8 cellular contexts compared by ENCODE assay signal in genomic region chr3:143118630-143119008, GRCh38. TPM values are rescaled to one million over a fixed set of nuclear protein-coding genes. Genes with fewer than 3 reads are reported as not detected.
DNase-seq lines count a peak whose midpoint lies in the region; ATAC-seq and TF ChIP-seq lines count a peak whose summit lies in the region.

No MANE protein-coding gene starts in this region.

- H3K4me1 Mint-ChIP-seq in central memory CD8-positive, alpha-beta T cell = peaks cover 6% of the 10 kb centered on the region
- H3K4me1 Mint-ChIP-seq in naive B cell = peaks cover 13 to 34% (median 26%) of the 10 kb centered on the region in 3 donors

- no peak for ATAC-seq in central memory CD8-positive, alpha-beta T cell (replicated peaks; ENCODE audit: extremely low read depth, poor library complexity, severe bottlenecking)
- ATAC-seq in naive B cell (ENCODE audit: low read depth in 2 of 2) (no peak), HG03196 (IDR thresholded peaks at IDR 0.05; ENCODE audit: unreplicated experiment) (no peak)

- H3K36me3 ChIP-seq in HUES6 (ENCODE audit: control insufficient read depth, insufficient read depth, low read length) = peaks cover 13% of the 10 kb centered on the region

- no peak for TF ChIP-seq CTCF in AG10803 (conservative IDR thresholded peaks at IDR 0.05; ENCODE audit: low read length)

- H3K4me1 ChIP-seq in HUES6 (ENCODE audit: control insufficient read depth, insufficient read depth, low read length) = peaks cover 9% of the 10 kb centered on the region; the same call in 1 of the 2 replicates

- peaks cover 18% of the 10 kb centered on the region for H3K27me3 ChIP-seq in HUES6 (ENCODE audit: control insufficient read depth, insufficient read depth, low read length)

- H3K27ac ChIP-seq in HUES6 (ENCODE audit: low read depth, low read length) = peak overlapping the region; percentile 1; the same call in 1 of the 2 replicates

- no peak for DNase-seq in AG10803 (ENCODE audit: low read depth)
- no peak for DNase-seq in central memory CD8-positive, alpha-beta T cell (ENCODE audit: low spot score in 2 of 2)
- DNase-seq in naive B cell = no peak
- no peak for DNase-seq in HT-29 (ENCODE audit: low spot score)
- DNase-seq in NCI-H526 treated with DMSO at 0.1 percent for 48 hours (lab: John Stamatoyannopoulos, UW) = no peak
- DNase-seq in RKO (ENCODE audit: low spot score) = no peak

- peak overlapping the region; percentile 90 for H3K4me3 ChIP-seq in AG10803 (ENCODE audit: low read length)
- H3K4me3 ChIP-seq in HUES6 (ENCODE audit: low read depth, low read length) = peak overlapping the region; percentile 96

- peak overlapping the region; percentile 29 for H3K27ac Mint-ChIP-seq in central memory CD8-positive, alpha-beta T cell (ENCODE audit: low read depth)
- H3K27ac Mint-ChIP-seq in naive B cell = peak overlapping the region in 5 of 6 donors; percentile 42 to 91 (median 88)

- no peaks in the 10 kb centered on the region for H3K9me3 Mint-ChIP-seq in central memory CD8-positive, alpha-beta T cell
- H3K9me3 Mint-ChIP-seq in naive B cell = no peaks in the 10 kb centered on the region

- no peaks in the 10 kb centered on the region for H3K9me3 ChIP-seq in HUES6 (ENCODE audit: control insufficient read depth, insufficient read depth, low read depth, low read length)

- H3K36me3 Mint-ChIP-seq in central memory CD8-positive, alpha-beta T cell (ENCODE audit: insufficient read depth) = peaks cover 7% of the 10 kb centered on the region
- no peaks in the 10 kb centered on the region for H3K36me3 Mint-ChIP-seq in naive B cell

- H3K9ac ChIP-seq in HUES6 (ENCODE audit: low read length) = peak overlapping the region; percentile 94

- H3K27me3 Mint-ChIP-seq in central memory CD8-positive, alpha-beta T cell = peaks cover 25% of the 10 kb centered on the region
- H3K27me3 Mint-ChIP-seq in naive B cell = peaks cover 0 to 8% (median 0%) of the 10 kb centered on the region in 3 donors

- peak overlapping the region; percentile 89 for H3K4me3 Mint-ChIP-seq in central memory CD8-positive, alpha-beta T cell
- peak overlapping the region; percentile 92 to 98 (median 96) for H3K4me3 Mint-ChIP-seq in naive B cell

RNA-seq across cellular contexts. Expression of gene CHST2, which starts 1.0 kb away (rescaled TPM):
- 10 to 100 TPM in 5 of 6 donors, 1 to 10 TPM in 1; 8.8 to 30.0 (median 15.9) TPM for polyA plus RNA-seq in naive B cell (ENCODE audit: low read depth in 6 of 6)
- not detected in 2 replicates for total RNA-seq in HT-29 (2014; rRNA removed; shearing (Covaris generic))
